26 cellular contexts compared by ENCODE assay signal in genomic region chr16:10504404-10504885, GRCh38.
DNase-seq lines count a peak whose midpoint lies in the region; ATAC-seq and TF ChIP-seq lines count a peak whose summit lies in the region.
"Had no signal": no experiment of that assay in that cellular context is flagged by ENCODE, and none has a peak within 500 bp of the region (broad histone marks: within the 10 kb centered on the region; RNA-seq: fewer than 3 reads in every experiment).

No MANE protein-coding gene starts in this region.

- no peak for TF ChIP-seq EP300 in ovary (IDR thresholded peaks at IDR 0.05)

- no peak overlapping the region for H3K4me3 Mint-ChIP-seq in mesothelial cell of epicardium
- no peak overlapping the region for H3K4me3 Mint-ChIP-seq in stimulated activated naive CD8-positive, alpha-beta T cell treated with anti-CD3 and anti-CD28 coated beads, Interleukin-15, amount 100 ng/mL, for 72 hours
- H3K4me3 Mint-ChIP-seq: activated naive CD8-positive, alpha-beta T cell treated with anti-CD3 and anti-CD28 coated beads, Interleukin-2, amount 50 U/mL, for 24 hours; CD8-positive, alpha-beta memory T cell; immature natural killer cell had no signal

- H3K4me3 ChIP-seq in left ventricle myocardium inferior (no peak overlapping the region), ovary (no peak overlapping the region), H7 (ENCODE audit: insufficient read depth, low read depth, low read length) (no peak overlapping the region)
- H3K4me3 ChIP-seq: skin epidermis had no signal

- peak overlapping the region; percentile 54 for H3K27ac ChIP-seq in left ventricle myocardium inferior (replicated peaks)
- no peak overlapping the region for H3K27ac ChIP-seq in foreskin keratinocyte
- H3K27ac ChIP-seq in ovary: no peak overlapping the region
- H3K27ac ChIP-seq: epithelial cell of prostate, skin epidermis had no signal

- no peaks in the 10 kb centered on the region for H3K4me1 ChIP-seq in left ventricle myocardium inferior
- no peaks in the 10 kb centered on the region for H3K4me1 ChIP-seq in foreskin keratinocyte
- H3K4me1 ChIP-seq in ovary (ENCODE audit: insufficient read depth): no peaks in the 10 kb centered on the region

- H3K27ac Mint-ChIP-seq in mesothelial cell of epicardium: peak overlapping the region; percentile 11
- H3K27ac Mint-ChIP-seq in stimulated activated naive CD8-positive, alpha-beta T cell treated with anti-CD3 and anti-CD28 coated beads, Interleukin-15, amount 100 ng/mL, for 72 hours: no peak overlapping the region
- H3K27ac Mint-ChIP-seq: activated naive CD8-positive, alpha-beta T cell treated with anti-CD3 and anti-CD28 coated beads, Interleukin-2, amount 50 U/mL, for 24 hours; immature natural killer cell had no signal

- no peaks in the 10 kb centered on the region for H3K27me3 Mint-ChIP-seq in mesothelial cell of epicardium (ENCODE audit: low read depth)
- no peaks in the 10 kb centered on the region for H3K27me3 Mint-ChIP-seq in stimulated activated naive CD8-positive, alpha-beta T cell treated with anti-CD3 and anti-CD28 coated beads, Interleukin-15, amount 100 ng/mL, for 72 hours
- H3K27me3 Mint-ChIP-seq: activated naive CD8-positive, alpha-beta T cell treated with anti-CD3 and anti-CD28 coated beads, Interleukin-2, amount 50 U/mL, for 24 hours; CD8-positive, alpha-beta memory T cell had no signal

- no peak for TF ChIP-seq CTCF in left ventricle myocardium inferior (IDR thresholded peaks at IDR 0.05; ENCODE audit: borderline replicate concordance)
- TF ChIP-seq CTCF in foreskin keratinocyte (conservative IDR thresholded peaks at IDR 0.05): no peak
- TF ChIP-seq CTCF in mesothelial cell of epicardium (IDR thresholded peaks at IDR 0.05; ENCODE audit: unreplicated experiment): no peak
- TF ChIP-seq CTCF in ovary (IDR thresholded peaks at IDR 0.05): no peak

- H3K9me3 Mint-ChIP-seq in mesothelial cell of epicardium: peaks cover 12% of the 10 kb centered on the region
- H3K9me3 Mint-ChIP-seq in stimulated activated naive CD8-positive, alpha-beta T cell treated with anti-CD3 and anti-CD28 coated beads, Interleukin-15, amount 100 ng/mL, for 72 hours: no peaks in the 10 kb centered on the region
- H3K9me3 Mint-ChIP-seq: activated naive CD8-positive, alpha-beta T cell treated with anti-CD3 and anti-CD28 coated beads, Interleukin-2, amount 50 U/mL, for 24 hours; immature natural killer cell had no signal

- DNase-seq in left ventricle myocardium inferior (no peak), Right ventricle myocardium superior (no peak), foreskin keratinocyte (no peak), mesothelial cell of epicardium (ENCODE audit: low spot score in 2 of 2, unreplicated experiment in 2 of 2) (no peak), ovary (no peak), H7 (no peak)
- DNase-seq in stimulated activated naive CD8-positive, alpha-beta T cell treated with anti-CD3 and anti-CD28 coated beads, Interleukin-15, amount 100 ng/mL, for 72 hours: no peak
- DNase-seq: activated CD4-positive, alpha-beta T cell treated with anti-CD3 and anti-CD28 coated beads, Interleukin-2, amount 50 U/mL, for 4 hours; activated CD4-positive, CD25-positive, alpha-beta regulatory T cell; activated CD8-positive, alpha-beta memory T cell treated with anti-CD3 and anti-CD28 coated beads, Interleukin-2, amount 50 U/mL, for 48 hours; activated naive CD8-positive, alpha-beta T cell treated with anti-CD3 and anti-CD28 coated beads, Interleukin-2, amount 50 U/mL, for 24 hours; AML-193; CD8-positive, alpha-beta memory T cell; cerebellar nuclear complex; DMS153; GF-D8; head of caudate nucleus; immature natural killer cell; left ventricle myocardium superior; MV-4-11; NCI-H187 treated with DMSO at 0.1 percent for 48 hours; NCI-H748 treated with DMSO at 0.1 percent for 48 hours; stimulated activated CD4-positive, alpha-beta T cell treated with anti-CD3 and anti-CD28 coated beads, Interleukin-1b, Interleukin-23, amount 100 ng/mL, for 48 hours had no signal

- intact Hi-C loops in left ventricle myocardium inferior (cut with micrococcal nuclease): no loop called here
- intact Hi-C loops in Right ventricle myocardium superior (cut with DNase I): no loop called here
- intact Hi-C loops in ovary (cut with DNase I): loop anchor here (10.0 kb wide), 2 partner anchors 190 to 250 kb away; no protein-coding TSS in a partner anchor

- peaks cover 4% of the 10 kb centered on the region for H3K4me1 Mint-ChIP-seq in mesothelial cell of epicardium
- peaks cover 9% of the 10 kb centered on the region for H3K4me1 Mint-ChIP-seq in stimulated activated naive CD8-positive, alpha-beta T cell treated with anti-CD3 and anti-CD28 coated beads, Interleukin-15, amount 100 ng/mL, for 72 hours
- H3K4me1 Mint-ChIP-seq: immature natural killer cell had no signal

- TF ChIP-seq POLR2A in ovary (IDR thresholded peaks at IDR 0.05): no peak

- no peaks in the 10 kb centered on the region for H3K9me3 ChIP-seq in left ventricle myocardium inferior (replicated peaks)
- H3K9me3 ChIP-seq in ovary: no peaks in the 10 kb centered on the region

- H3K27me3 ChIP-seq in left ventricle myocardium inferior (ENCODE audit: low read depth) (no peaks in the 10 kb centered on the region), foreskin keratinocyte (no peaks in the 10 kb centered on the region), ovary (no peaks in the 10 kb centered on the region), H7 (ENCODE audit: control insufficient read depth, insufficient read depth, low read length) (no peaks in the 10 kb centered on the region)

- peaks cover 25% of the 10 kb centered on the region for H3K36me3 ChIP-seq in left ventricle myocardium inferior
- H3K36me3 ChIP-seq in ovary: no peaks in the 10 kb centered on the region
- no peaks in the 10 kb centered on the region for H3K36me3 ChIP-seq in H7 (replicated peaks; ENCODE audit: control insufficient read depth, insufficient read depth, low read length)

- H3K36me3 Mint-ChIP-seq in mesothelial cell of epicardium: peaks cover 5% of the 10 kb centered on the region
- H3K36me3 Mint-ChIP-seq: CD8-positive, alpha-beta memory T cell; immature natural killer cell had no signal

- ATAC-seq in Right ventricle myocardium superior (ENCODE audit: poor library complexity) (no peak), foreskin keratinocyte (peak; percentile 38), HG03196 (IDR thresholded peaks at IDR 0.05; ENCODE audit: unreplicated experiment) (no peak)
- ATAC-seq in stimulated activated naive CD8-positive, alpha-beta T cell treated with anti-CD3 and anti-CD28 coated beads, Interleukin-15, amount 100 ng/mL, for 72 hours: no peak
- ATAC-seq: activated naive CD8-positive, alpha-beta T cell treated with anti-CD3 and anti-CD28 coated beads, Interleukin-2, amount 50 U/mL, for 24 hours; left ventricle myocardium superior had no signal

- 87 to 94% (median 91%) methylated on average over 2 of the region's 2 CpGs for WGBS in ovary, 3 donors

Comparison
In these comparisons a context has a peak if more than half of its experiments do, and no peak if none do; other contexts are left out.
1. intact Hi-C loops: an anchor here in ovary (10.0 kb wide); none called in left ventricle myocardium inferior and Right ventricle myocardium superior.